1 cellular context compared by ENCODE assay signal in genomic region chr19:42277821-42278809, GRCh38.
TF ChIP-seq lines count a peak whose summit lies in the region.

No MANE protein-coding gene starts in this region.

TF ChIP-seq in SK-N-SH, 30 proteins besides CTCF, POLR2A, EP300 and RAD21 (continued from another document):
- TF ChIP-seq TAF1 (IDR thresholded peaks at IDR 0.05; ENCODE audit: borderline replicate concordance, low read depth, low read length), result no peak
- no peak for TF ChIP-seq GATA2 (CRISPR knock-in tag; IDR thresholded peaks at IDR 0.05)
- TF ChIP-seq FOSL2 (IDR thresholded peaks at IDR 0.05; ENCODE audit: borderline replicate concordance, low read depth), result no peak
- TF ChIP-seq FOXM1 (IDR thresholded peaks at IDR 0.05; ENCODE audit: low read depth), result no peak
- TF ChIP-seq NRF1 (IDR thresholded peaks at IDR 0.05; ENCODE audit: low read depth, low read length), result no peak
- TF ChIP-seq POLR2AphosphoS5 (IDR thresholded peaks at IDR 0.05; ENCODE audit: low read depth, low read length), result peak; percentile 35; the same call in 1 of the 2 replicates
- TF ChIP-seq GABPA (IDR thresholded peaks at IDR 0.05; ENCODE audit: low read depth), result no peak
- no peak for TF ChIP-seq EZH2phosphoT487 (IDR thresholded peaks at IDR 0.05; ENCODE audit: borderline replicate concordance, low read depth)
